23 cellular contexts compared by ENCODE assay signal in genomic region chr2:64880193-64880951, GRCh38.
A peak's percentile ranks its signal among the peaks of the same experiment; 100 is the strongest.
DNase-seq lines count a peak whose midpoint lies in the region; ATAC-seq, FAIRE-seq and TF ChIP-seq lines count a peak whose summit lies in the region.
"Had no signal": no experiment of that assay in that cellular context is flagged by ENCODE, and none has a peak within 500 bp of the region (broad histone marks: within the 10 kb centered on the region; RNA-seq: fewer than 3 reads in every experiment).

No MANE protein-coding gene starts in this region.

- H3K4me1 ChIP-seq in GM12878 (ENCODE audit: control insufficient read depth, insufficient read depth, low read length) (no peaks in the 10 kb centered on the region; the same call in 1 of the 2 replicates), mesendoderm (ENCODE audit: control insufficient read depth, low read depth, low read length) (peaks cover 3% of the 10 kb centered on the region)

- no peak overlapping the region for H4K5ac ChIP-seq in mesendoderm (ENCODE audit: low read length)

- H2BK15ac ChIP-seq in mesendoderm (replicated peaks; ENCODE audit: low read depth), result no peak overlapping the region

- peaks cover 11 to 20% of the 10 kb centered on the region in 2 donors for H3K4me1 Mint-ChIP-seq in natural killer cell
- H3K4me1 Mint-ChIP-seq in natural killer cell treated with Interleukin-12 subunit alpha and Interleukin-12 subunit beta and Interleukin-15 and Interleukin-18, amount 100 ng/mL, for 72 hours (ENCODE audit: low read depth in 2 of 2), result peaks cover 12 to 13% of the 10 kb centered on the region in 2 donors

- H4K20me1 ChIP-seq in GM12878 (ENCODE audit: control insufficient read depth, insufficient read depth), result no peaks in the 10 kb centered on the region

- H3K4ac ChIP-seq in mesendoderm (ENCODE audit: low read depth, low read length), result no peak overlapping the region

- no peak overlapping the region for H2AFZ ChIP-seq in GM12878 (ENCODE audit: control insufficient read depth, low read depth, low read length)

- no peak overlapping the region for H3K9ac ChIP-seq in GM12878 (ENCODE audit: control insufficient read depth, insufficient read depth, low read length)
- H3K9ac ChIP-seq in mesendoderm (ENCODE audit: low read length), result no peak overlapping the region

- RAD21 ChIA-PET in GM12878 (lab: Charles Lee; ENCODE audit: unreplicated experiment), result no interaction called here

- no peak overlapping the region for H2BK120ac ChIP-seq in mesendoderm (ENCODE audit: low read depth, low read length)

- no peak for TF ChIP-seq CTCF in natural killer cell (IDR thresholded peaks at IDR 0.05)
- TF ChIP-seq CTCF in GM12878 (IDR thresholded peaks at IDR 0.05 in 2 of 3, conservative IDR thresholded peaks at IDR 0.05 in 1 of 3; ENCODE audit: control insufficient read depth in 2 of 3, extremely low read depth in 1 of 3, insufficient read depth in 1 of 3, low read depth in 3 of 3, low read length in 3 of 3), result no peak

- peaks cover 8 to 14% of the 10 kb centered on the region in 2 donors for H3K27me3 Mint-ChIP-seq in natural killer cell (ENCODE audit: low read depth in 2 of 2)
- peaks cover 0 to 14% of the 10 kb centered on the region in 2 donors for H3K27me3 Mint-ChIP-seq in natural killer cell treated with Interleukin-12 subunit alpha and Interleukin-12 subunit beta and Interleukin-15 and Interleukin-18, amount 100 ng/mL, for 72 hours
- H3K27me3 Mint-ChIP-seq: B cell; CD4-positive, alpha-beta T cell; IgD-negative memory B cell had no signal

- no peaks in the 10 kb centered on the region for H3K36me3 Mint-ChIP-seq in natural killer cell
- H3K36me3 Mint-ChIP-seq in natural killer cell treated with Interleukin-12 subunit alpha and Interleukin-12 subunit beta and Interleukin-15 and Interleukin-18, amount 100 ng/mL, for 72 hours, result no peaks in the 10 kb centered on the region

- H3K27ac ChIP-seq in GM12878 (ENCODE audit: control insufficient read depth, insufficient read depth) (no peak overlapping the region), mesendoderm (ENCODE audit: low read depth, low read length) (no peak overlapping the region)
- H3K27ac ChIP-seq: HL-60 had no signal

- no peak overlapping the region for H3K4me2 ChIP-seq in GM12878 (ENCODE audit: control insufficient read depth, insufficient read depth)
- H3K4me2 ChIP-seq in mesendoderm (ENCODE audit: low read length), result no peak overlapping the region

- TF ChIP-seq RAD21 in GM12878 (IDR thresholded peaks at IDR 0.05; ENCODE audit: insufficient read depth, low read depth, low read length), result no peak

- no peak overlapping the region for H4K8ac ChIP-seq in mesendoderm (ENCODE audit: low read depth, low read length)

- FAIRE-seq in GM12878 (lab: Jason Lieb, UNC) (no peak), GM12892 (lab: Jason Lieb, UNC) (no peak)

- H3K4me3 ChIP-seq in GM12878 (no peak overlapping the region), mesendoderm (ENCODE audit: low read length) (no peak overlapping the region)
- H3K4me3 ChIP-seq: HAP-1 had no signal

- POLR2A ChIA-PET in GM12878 (lab: Charles Lee), result no interaction called here

- H3K36me3 ChIP-seq in GM12878 (ENCODE audit: control insufficient read depth in 2 of 2, insufficient read depth in 2 of 2, low read length in 1 of 2) (peaks cover 1 to 5% of the 10 kb centered on the region in 2 experiments; a peak in 1 of 4 replicates), mesendoderm (ENCODE audit: control insufficient read depth, insufficient read depth, low read length) (no peaks in the 10 kb centered on the region)
- H3K36me3 ChIP-seq: HAP-1 had no signal

- ATAC-seq in natural killer cell (no peak), GM12878 (no peak), HG03108 (IDR thresholded peaks at IDR 0.05; ENCODE audit: unreplicated experiment) (no peak)
- no peak for ATAC-seq in natural killer cell treated with Interleukin-12 subunit alpha and Interleukin-12 subunit beta and Interleukin-15 and Interleukin-18, amount 100 ng/mL, for 72 hours

- no peak overlapping the region for H3K18ac ChIP-seq in mesendoderm (ENCODE audit: low read length)

- H3K79me1 ChIP-seq in mesendoderm (ENCODE audit: low read length), result no peaks in the 10 kb centered on the region

- in situ Hi-C loops in GM12878 (cut with MboI), result no loop called here

- DNase-seq in natural killer cell, result no peak
- DNase-seq in natural killer cell treated with Interleukin-12 subunit alpha and Interleukin-12 subunit beta and Interleukin-15 and Interleukin-18, amount 100 ng/mL, for 72 hours (ENCODE audit: low spot score), result no peak
- no peak for DNase-seq in GM12878 (ENCODE audit: low read depth, low spot score)
- peak; percentile 21 for DNase-seq in mesendoderm
- DNase-seq in NOMO-1 (lab: John Stamatoyannopoulos, UW; ENCODE audit: unreplicated experiment in 2 of 2), result no peak
- no peak for DNase-seq in NCI-H1417 treated with DMSO at 0.1 percent for 48 hours (lab: John Stamatoyannopoulos, UW)
- no peak for DNase-seq in GM12892 (ENCODE audit: insufficient read length)
- DNase-seq: 8988T; CD4-positive, alpha-beta T cell; Karpas-422; MM.1S; NCI-H1092 treated with DMSO at 0.1 percent for 48 hours; NCI-H2171 treated with DMSO at 0.1 percent for 48 hours; NCI-H446; NCI-H526 treated with DMSO at 0.1 percent for 48 hours; NK-92 treated with Interleukin-12 subunit alpha and Interleukin-12 subunit beta, amount 100 ng/mL, for 24 hours; OCI-M1; Right ventricle myocardium superior had no signal

- H3K56ac ChIP-seq in mesendoderm (ENCODE audit: low read length), result no peak overlapping the region

- H3K27ac Mint-ChIP-seq in natural killer cell, result peak overlapping the region; percentile 50 to 86
- peak overlapping the region in 1 of 2 donors; percentile 26 for H3K27ac Mint-ChIP-seq in natural killer cell treated with Interleukin-12 subunit alpha and Interleukin-12 subunit beta and Interleukin-15 and Interleukin-18, amount 100 ng/mL, for 72 hours
- H3K27ac Mint-ChIP-seq: B cell; CD4-positive, alpha-beta T cell had no signal

- no peaks in the 10 kb centered on the region for H3K9me3 Mint-ChIP-seq in natural killer cell
- no peaks in the 10 kb centered on the region for H3K9me3 Mint-ChIP-seq in natural killer cell treated with Interleukin-12 subunit alpha and Interleukin-12 subunit beta and Interleukin-15 and Interleukin-18, amount 100 ng/mL, for 72 hours
- H3K9me3 Mint-ChIP-seq: CD4-positive, alpha-beta T cell; IgD-negative memory B cell had no signal

- TF ChIP-seq EP300 in GM12878 (IDR thresholded peaks at IDR 0.05; ENCODE audit: borderline replicate concordance in 1 of 2, control insufficient read depth in 1 of 2, low read depth in 2 of 2, low read length in 2 of 2), result no peak

- TF ChIP-seq POLR2A in GM12878 (IDR thresholded peaks at IDR 0.05; ENCODE audit: low read depth, low read length), result no peak
- TF ChIP-seq POLR2A in GM12892 (IDR thresholded peaks at IDR 0.05; ENCODE audit: low read depth, low read length), result no peak

- SMC1A ChIA-PET in GM12878 (lab: Charles Lee; ENCODE audit: uncharacterized antibody, unreplicated experiment), result interaction anchor here (0.7 to 1.2 kb wide), 3 partner anchors 18 to 297 kb away, joined by 3 to 4 read pairs (median 3); no protein-coding TSS in a partner anchor

- H2AK5ac ChIP-seq in mesendoderm (ENCODE audit: low read length), result no peak overlapping the region

- CTCF ChIA-PET in GM12878 (lab: Yijun Ruan, JAX), result interaction anchor here (1.0 to 1.1 kb wide), 3 partner anchors 12 to 272 kb away, joined by 3 to 4 read pairs (median 3); no protein-coding TSS in a partner anchor

- intact Hi-C loops in natural killer cell (cut with micrococcal nuclease) (no loop called here), GM12878 (cut with micrococcal nuclease; ENCODE audit: unreplicated experiment) (no loop called here)

- no peaks in the 10 kb centered on the region for H3K79me2 ChIP-seq in GM12878 (ENCODE audit: control insufficient read depth, insufficient read depth, low read length)
- H3K79me2 ChIP-seq in mesendoderm (ENCODE audit: control insufficient read depth, insufficient read depth, low read length), result no peaks in the 10 kb centered on the region

- WGBS in GM12878 (ENCODE audit: insufficient coverage, insufficient replicate concordance, low lambda C conversion rate, missing lambda C conversion rate), result 87% methylated on average over 12 of the region's 12 CpGs
- WGBS in mesendoderm (ENCODE audit: extremely low coverage, insufficient coverage, low lambda C conversion rate), result no CpG with 5 or more reads among the region's 12 CpGs

- H3K4me3 Mint-ChIP-seq in natural killer cell, result no peak overlapping the region
- no peak overlapping the region for H3K4me3 Mint-ChIP-seq in natural killer cell treated with Interleukin-12 subunit alpha and Interleukin-12 subunit beta and Interleukin-15 and Interleukin-18, amount 100 ng/mL, for 72 hours
- H3K4me3 Mint-ChIP-seq: B cell; CD4-positive, alpha-beta T cell; IgD-negative memory B cell had no signal

- H3K9me3 ChIP-seq in GM12878 (replicated peaks; ENCODE audit: control insufficient read depth, insufficient read depth, low read length), result no peaks in the 10 kb centered on the region; the same call in 2 of the 3 replicates
- H3K9me3 ChIP-seq: HAP-1 had no signal

- H3K23ac ChIP-seq in mesendoderm (ENCODE audit: low read length), result no peak overlapping the region

- H3K27me3 ChIP-seq in GM12878 (replicated peaks in 1 of 2; ENCODE audit: control insufficient read depth in 2 of 2, insufficient read depth in 2 of 2, low read length in 1 of 2) (no peaks in the 10 kb centered on the region), mesendoderm (ENCODE audit: insufficient read depth, low read length, poor library complexity) (no peaks in the 10 kb centered on the region)

- H2BK5ac ChIP-seq in mesendoderm (ENCODE audit: low read length), result no peak overlapping the region

- no TSS peak for BruUV-seq in GM12878 (replicated peaks; lab: Mats Ljungman, UMichigan)

TF ChIP-seq in GM12878, 131 proteins besides CTCF, POLR2A, EP300 and RAD21:
- TF ChIP-seq NBN (IDR thresholded peaks at IDR 0.05), result no peak
- 0 out of 2 replicates have a peak, but pooled peaks have one; percentile 12 for TF ChIP-seq PML (IDR thresholded peaks at IDR 0.05; ENCODE audit: low read length)
- TF ChIP-seq CBFB (IDR thresholded peaks at IDR 0.05; ENCODE audit: low read depth), result no peak
- 0 out of 2 replicates have a peak, but pooled peaks have one; percentile 24 for TF ChIP-seq POLR2AphosphoS5 (IDR thresholded peaks at IDR 0.05; ENCODE audit: low read length)
TF ChIP-seq in GM12878: peak in this region for 2.
